In genomic region chr7:2248984-2249694, GRCh38 we compare ENCODE assay signal across 8 cellular contexts. TPM values are rescaled to one million over a fixed set of nuclear protein-coding genes. Genes with fewer than 3 reads are reported as not detected.
DNase-seq lines count a peak whose midpoint lies in the region; ATAC-seq and TF ChIP-seq lines count a peak whose summit lies in the region.

No MANE protein-coding gene starts in this region.

- DNase-seq in AG20443 (ENCODE audit: low spot score) (peak; percentile 97), OCI-M1 (lab: John Stamatoyannopoulos, UW) (peak; percentile 74), mesothelial cell of epicardium (ENCODE audit: low spot score in 2 of 2, unreplicated experiment in 2 of 2) (no peak), NCI-H526 (lab: John Stamatoyannopoulos, UW) (no peak), mesenteric fat pad (ENCODE audit: low spot score) (no peak)
- DNase-seq in central memory CD8-positive, alpha-beta T cell (ENCODE audit: low spot score in 2 of 2), result no peak

- H3K9me3 Mint-ChIP-seq in central memory CD8-positive, alpha-beta T cell, result no peaks in the 10 kb centered on the region
- no peaks in the 10 kb centered on the region for H3K9me3 Mint-ChIP-seq in mesothelial cell of epicardium

- H3K4me1 Mint-ChIP-seq in central memory CD8-positive, alpha-beta T cell, result peaks cover 16% of the 10 kb centered on the region
- H3K4me1 Mint-ChIP-seq in mesothelial cell of epicardium, result peaks cover 5% of the 10 kb centered on the region

- no peak overlapping the region for H3K4me3 Mint-ChIP-seq in central memory CD8-positive, alpha-beta T cell
- H3K4me3 Mint-ChIP-seq in mesothelial cell of epicardium, result no peak overlapping the region

- H3K27ac Mint-ChIP-seq in central memory CD8-positive, alpha-beta T cell (ENCODE audit: low read depth), result peak overlapping the region; percentile 52
- H3K27ac Mint-ChIP-seq in mesothelial cell of epicardium, result peak overlapping the region; percentile 80

- no peak for TF ChIP-seq CTCF in mesothelial cell of epicardium (IDR thresholded peaks at IDR 0.05; ENCODE audit: unreplicated experiment)

- H3K36me3 Mint-ChIP-seq in central memory CD8-positive, alpha-beta T cell (ENCODE audit: insufficient read depth), result peaks cover 8% of the 10 kb centered on the region
- H3K36me3 Mint-ChIP-seq in mesothelial cell of epicardium, result peaks cover 6% of the 10 kb centered on the region

- H3K27me3 Mint-ChIP-seq in central memory CD8-positive, alpha-beta T cell, result no peaks in the 10 kb centered on the region
- H3K27me3 Mint-ChIP-seq in mesothelial cell of epicardium (ENCODE audit: low read depth), result no peaks in the 10 kb centered on the region

- ATAC-seq in GM21381 (IDR thresholded peaks at IDR 0.05; ENCODE audit: unreplicated experiment) (peak; percentile 56), GM21367 (IDR thresholded peaks at IDR 0.05; ENCODE audit: unreplicated experiment) (no peak)
- ATAC-seq in central memory CD8-positive, alpha-beta T cell (replicated peaks; ENCODE audit: extremely low read depth, poor library complexity, severe bottlenecking), result no peak

RNA-seq across cellular contexts. Expression of gene NUDT1, which starts 7.1 kb away (rescaled TPM):
- total RNA-seq in mesothelial cell of epicardium (16.1 to 19.2 TPM (median 17.3 TPM) in 3 replicates), mesenteric fat pad (16.3 TPM)

RNA-seq across cellular contexts. Expression of gene MRM2, which starts 7.1 kb away (rescaled TPM):
- total RNA-seq in mesothelial cell of epicardium (25.2 to 26.1 TPM (median 25.3 TPM) in 3 replicates), mesenteric fat pad (19.7 TPM)

RNA-seq across cellular contexts. Expression of gene MAD1L1, which starts 16.4 kb away (rescaled TPM):
- 39.0 to 45.0 TPM (median 41.2 TPM) in 3 replicates for total RNA-seq in mesothelial cell of epicardium
- total RNA-seq in mesenteric fat pad, result 32.2 TPM

Comparison
In these comparisons a context has a peak if more than half of its experiments do, and no peak if none do; other contexts are left out.
1. DNase-seq: peak in AG20443 (single experiment) and OCI-M1 (single experiment); none in central memory CD8-positive, alpha-beta T cell (0 of 2), mesothelial cell of epicardium (0 of 2), NCI-H526 (0 of 2) and mesenteric fat pad (single experiment).